Comparison of ENCODE assay signal across 25 cellular contexts in genomic region chr1:159207080-159207479, GRCh38. TPM values are rescaled to one million over a fixed set of nuclear protein-coding genes. Genes with fewer than 3 reads are reported as not detected.
"Had no signal": no experiment of that assay in that cellular context is flagged by ENCODE, and none has a peak within 500 bp of the region (broad histone marks: within the 10 kb centered on the region; RNA-seq: fewer than 3 reads in every experiment).

No MANE protein-coding gene starts in this region.

- H3K9me3 Mint-ChIP-seq: activated CD4-positive, alpha-beta memory T cell treated with anti-CD3 and anti-CD28 coated beads for 36 hours; activated naive CD4-positive, alpha-beta T cell treated with anti-CD3 and anti-CD28 coated beads, Interleukin-2, amount 50 U/mL, for 24 hours; activated T-cell treated with anti-CD3 and anti-CD28 coated beads, Interleukin-2, amount 50 U/mL, for 24 hours; endodermal cell; nephron progenitor cell; stimulated activated effector memory CD8-positive, alpha-beta T cell treated with anti-CD3 and anti-CD28 coated beads, Interleukin-12 subunit alpha, Interleukin-12 subunit beta, amount 100 ng/mL, for 72 hours had no signal

- H3K4me3 ChIP-seq: adrenal gland, body of pancreas, right lobe of liver had no signal

- ATAC-seq: body of pancreas; esophagus mucosa; right lobe of liver; stimulated activated effector memory CD8-positive, alpha-beta T cell treated with anti-CD3 and anti-CD28 coated beads, Interleukin-12 subunit alpha, Interleukin-12 subunit beta, amount 100 ng/mL, for 72 hours had no signal

- H3K36me3 ChIP-seq: adrenal gland, left ventricle myocardium inferior, neutrophil, right lobe of liver, stomach, tibial artery had no signal

- H3K27me3 ChIP-seq: right lobe of liver had no signal

- H3K4me1 Mint-ChIP-seq: stimulated activated effector memory CD8-positive, alpha-beta T cell treated with anti-CD3 and anti-CD28 coated beads, Interleukin-12 subunit alpha, Interleukin-12 subunit beta, amount 100 ng/mL, for 72 hours had no signal

- DNase-seq: activated CD4-positive, alpha-beta memory T cell treated with anti-CD3 and anti-CD28 coated beads for 36 hours; activated CD4-positive, alpha-beta T cell treated with anti-CD3 and anti-CD28 coated beads for 48 hours; activated CD8-positive, alpha-beta memory T cell treated with anti-CD3 and anti-CD28 coated beads, Interleukin-2, amount 50 U/mL, for 4 hours; activated gamma-delta T cell treated with Interleukin-2 at 50 U/mL for 16 hours; activated T-cell treated with anti-CD3 and anti-CD28 coated beads, Interleukin-2, amount 50 U/mL, for 24 hours; adrenal gland; aorta; body of pancreas; left ventricle myocardium inferior; mammary epithelial cell; nephron progenitor cell; right lobe of liver; stimulated activated CD4-positive, alpha-beta T cell treated with anti-CD3 and anti-CD28 coated beads, Interleukin-4, amount 100 ng/mL, for 24 hours; stomach; tibial artery had no signal

- H3K4me3 Mint-ChIP-seq: activated CD4-positive, alpha-beta memory T cell treated with anti-CD3 and anti-CD28 coated beads for 36 hours; activated naive CD4-positive, alpha-beta T cell treated with anti-CD3 and anti-CD28 coated beads, Interleukin-2, amount 50 U/mL, for 24 hours; activated T-cell treated with anti-CD3 and anti-CD28 coated beads, Interleukin-2, amount 50 U/mL, for 24 hours; endodermal cell; stimulated activated effector memory CD8-positive, alpha-beta T cell treated with anti-CD3 and anti-CD28 coated beads, Interleukin-12 subunit alpha, Interleukin-12 subunit beta, amount 100 ng/mL, for 72 hours had no signal

- H3K36me3 Mint-ChIP-seq: activated CD4-positive, alpha-beta memory T cell treated with anti-CD3 and anti-CD28 coated beads for 36 hours; activated naive CD4-positive, alpha-beta T cell treated with anti-CD3 and anti-CD28 coated beads, Interleukin-2, amount 50 U/mL, for 24 hours; stimulated activated effector memory CD8-positive, alpha-beta T cell treated with anti-CD3 and anti-CD28 coated beads, Interleukin-12 subunit alpha, Interleukin-12 subunit beta, amount 100 ng/mL, for 72 hours had no signal

- H3K27ac ChIP-seq: adrenal gland, body of pancreas, left ventricle myocardium inferior, neutrophil, right lobe of liver, stomach, tibial artery had no signal

- H3K9me3 ChIP-seq: adrenal gland, body of pancreas, left ventricle myocardium inferior, neutrophil, right lobe of liver, stomach, tibial artery had no signal

- H3K4me1 ChIP-seq: adrenal gland, body of pancreas, right lobe of liver, tibial artery had no signal

- H3K27ac Mint-ChIP-seq: activated CD4-positive, alpha-beta memory T cell treated with anti-CD3 and anti-CD28 coated beads for 36 hours; activated naive CD4-positive, alpha-beta T cell treated with anti-CD3 and anti-CD28 coated beads, Interleukin-2, amount 50 U/mL, for 24 hours; endodermal cell; nephron progenitor cell; stimulated activated effector memory CD8-positive, alpha-beta T cell treated with anti-CD3 and anti-CD28 coated beads, Interleukin-12 subunit alpha, Interleukin-12 subunit beta, amount 100 ng/mL, for 72 hours had no signal

RNA-seq across cellular contexts. Expression of gene ACKR1, which starts 2.4 kb away (rescaled TPM):
- total RNA-seq: activated CD4-positive, alpha-beta memory T cell treated with anti-CD3 and anti-CD28 coated beads for 36 hours; chondrocyte; endodermal cell; mammary epithelial cell; osteocyte; renal cortical epithelial cell; T-helper 1 cell treated with Interleukin-12 subunit alpha and Interleukin-12 subunit beta and Interleukin-4 antibody, amounts not matched to agents 30 ng/mL and 1 ng/mL, for 36 hours had no signal
- polyA plus RNA-seq: mammary epithelial cell had no signal

RNA-seq across cellular contexts. Expression of gene CADM3, which starts 35.7 kb away (rescaled TPM):
- total RNA-seq: activated CD4-positive, alpha-beta memory T cell treated with anti-CD3 and anti-CD28 coated beads for 36 hours; activated CD8-positive, alpha-beta memory T cell treated with anti-CD3 and anti-CD28 coated beads for 36 hours; T-helper 1 cell treated with Interleukin-12 subunit alpha and Interleukin-12 subunit beta and Interleukin-4 antibody, amounts not matched to agents 30 ng/mL and 1 ng/mL, for 36 hours had no signal
